In genomic region chr22:20170170-20170569, GRCh38 we compare ENCODE assay signal across 37 cellular contexts. TPM values are rescaled to one million over a fixed set of nuclear protein-coding genes. Genes with fewer than 3 reads are reported as not detected.
"Had no signal": no experiment of that assay in that cellular context is flagged by ENCODE, and none has a peak within 500 bp of the region (broad histone marks: within the 10 kb centered on the region; RNA-seq: fewer than 3 reads in every experiment).

No MANE protein-coding gene starts in this region.

- DNase-seq: activated CD4-positive, alpha-beta memory T cell treated with anti-CD3 and anti-CD28 coated beads, Interleukin-2, amount 10 ng/mL, durations not matched to agents 7 days and 5 days; activated CD4-positive, alpha-beta T cell treated with anti-CD3 and anti-CD28 coated beads for 1 hour; activated CD4-positive, alpha-beta T cell treated with anti-CD3 and anti-CD28 coated beads for 36 hours; activated CD4-positive, alpha-beta T cell treated with anti-CD3 and anti-CD28 coated beads, Interleukin-2, amount 10 ng/mL, durations not matched to agents 24 days and 14 days; activated CD4-positive, alpha-beta T cell treated with anti-CD3 and anti-CD28 coated beads, Interleukin-2, amount 50 U/mL, for 48 hours; activated CD4-positive, CD25-positive, alpha-beta regulatory T cell; activated CD8-positive, alpha-beta memory T cell treated with anti-CD3 and anti-CD28 coated beads for 24 hours; activated CD8-positive, alpha-beta memory T cell treated with anti-CD3 and anti-CD28 coated beads, Interleukin-2, amount 10 ng/mL, durations not matched to agents 7 days and 5 days; activated CD8-positive, alpha-beta memory T cell treated with anti-CD3 and anti-CD28 coated beads, Interleukin-2, amount 50 U/mL, for 48 hours; activated CD8-positive, alpha-beta T cell treated with anti-CD3 and anti-CD28 coated beads, Interleukin-2, amount 10 ng/mL, durations not matched to agents 7 days and 5 days; activated effector memory CD4-positive, alpha-beta T cell treated with anti-CD3 and anti-CD28 coated beads, Interleukin-2, amount 50 U/mL, for 16 hours; activated gamma-delta T cell treated with Interleukin-2 at 50 U/mL for 16 hours; activated naive CD4-positive, alpha-beta T cell; activated naive CD4-positive, alpha-beta T cell treated with anti-CD3 and anti-CD28 coated beads for 36 hours; activated naive CD4-positive, alpha-beta T cell treated with anti-CD3 and anti-CD28 coated beads, Interleukin-2, amount 50 U/mL, for 16 hours; activated naive CD8-positive, alpha-beta T cell treated with anti-CD3 and anti-CD28 coated beads for 36 hours; activated T-cell treated with anti-CD3 and anti-CD28 coated beads, Interleukin-2, amount 50 U/mL, for 4 hours; activated T-cell treated with anti-CD3 and anti-CD28 coated beads, Interleukin-2, amount 50 U/mL, for 72 hours; adrenal gland; amniotic stem cell; aorta; body of pancreas; brain microvascular endothelial cell; central memory CD4-positive, alpha-beta T cell; cerebellar nuclear complex; T-helper 1 cell; T-helper 2 cell; T-helper 9 cell had no signal

- H3K4me3 Mint-ChIP-seq: activated CD4-positive, alpha-beta memory T cell treated with anti-CD3 and anti-CD28 coated beads, Interleukin-2, amount 10 ng/mL, durations not matched to agents 7 days and 5 days; activated CD4-positive, alpha-beta T cell treated with anti-CD3 and anti-CD28 coated beads for 36 hours; activated CD4-positive, alpha-beta T cell treated with anti-CD3 and anti-CD28 coated beads, Interleukin-2, amount 10 ng/mL, durations not matched to agents 24 days and 14 days; activated CD8-positive, alpha-beta memory T cell treated with anti-CD3 and anti-CD28 coated beads, Interleukin-2, amount 10 ng/mL, durations not matched to agents 7 days and 5 days; activated CD8-positive, alpha-beta T cell treated with anti-CD3 and anti-CD28 coated beads, Interleukin-2, amount 10 ng/mL, durations not matched to agents 7 days and 5 days; activated naive CD4-positive, alpha-beta T cell treated with anti-CD3 and anti-CD28 coated beads for 36 hours; activated naive CD8-positive, alpha-beta T cell treated with anti-CD3 and anti-CD28 coated beads for 36 hours; activated T-cell treated with anti-CD3 and anti-CD28 coated beads, Interleukin-2, amount 50 U/mL, for 4 hours; activated T-cell treated with anti-CD3 and anti-CD28 coated beads, Interleukin-2, amount 50 U/mL, for 72 hours; activated T-helper 1 cell treated with anti-CD3 and anti-CD28 coated beads, Interleukin-12 subunit alpha, Interleukin-12 subunit beta, Interleukin-2, Interleukin-4 antibody, amounts not matched to agents 30 ng/mL and 10 ng/mL and 1 ng/mL, durations not matched to agents 14 hours and 24 hours and 36 hours; activated T-helper 17 cell treated with anti-CD3 and anti-CD28 coated beads, Interleukin-2, amount 50 U/mL, for 72 hours; T-helper 1 cell treated with Interleukin-12 subunit alpha and Interleukin-12 subunit beta and Interleukin-4 antibody, amounts not matched to agents 30 μg/mL and 1 μg/mL, for 36 hours; T-helper 2 cell treated with Interferon-gamma antibody and Interleukin-4, amounts not matched to agents 5 μg/mL and 100 μg/mL, for 36 hours had no signal

- H3K36me3 ChIP-seq: adrenal gland, brain microvascular endothelial cell, breast epithelium had no signal

- H3K27ac Mint-ChIP-seq: activated CD4-positive, alpha-beta memory T cell treated with anti-CD3 and anti-CD28 coated beads, Interleukin-2, amount 10 ng/mL, durations not matched to agents 7 days and 5 days; activated CD4-positive, alpha-beta T cell treated with anti-CD3 and anti-CD28 coated beads for 36 hours; activated CD4-positive, alpha-beta T cell treated with anti-CD3 and anti-CD28 coated beads, Interleukin-2, amount 10 ng/mL, durations not matched to agents 24 days and 14 days; activated CD8-positive, alpha-beta memory T cell treated with anti-CD3 and anti-CD28 coated beads, Interleukin-2, amount 10 ng/mL, durations not matched to agents 7 days and 5 days; activated CD8-positive, alpha-beta T cell treated with anti-CD3 and anti-CD28 coated beads, Interleukin-2, amount 10 ng/mL, durations not matched to agents 7 days and 5 days; activated naive CD4-positive, alpha-beta T cell treated with anti-CD3 and anti-CD28 coated beads for 36 hours; activated naive CD8-positive, alpha-beta T cell treated with anti-CD3 and anti-CD28 coated beads for 36 hours; activated T-cell treated with anti-CD3 and anti-CD28 coated beads, Interleukin-2, amount 50 U/mL, for 72 hours; activated T-helper 1 cell treated with anti-CD3 and anti-CD28 coated beads, Interleukin-12 subunit alpha, Interleukin-12 subunit beta, Interleukin-2, Interleukin-4 antibody, amounts not matched to agents 30 ng/mL and 10 ng/mL and 1 ng/mL, durations not matched to agents 14 hours and 24 hours and 36 hours; activated T-helper 17 cell treated with anti-CD3 and anti-CD28 coated beads, Interleukin-2, amount 50 U/mL, for 72 hours; T-helper 1 cell treated with Interleukin-12 subunit alpha and Interleukin-12 subunit beta and Interleukin-4 antibody, amounts not matched to agents 30 μg/mL and 1 μg/mL, for 36 hours; T-helper 2 cell treated with Interferon-gamma antibody and Interleukin-4, amounts not matched to agents 5 μg/mL and 100 μg/mL, for 36 hours had no signal

- H3K4me1 Mint-ChIP-seq: activated CD4-positive, alpha-beta memory T cell treated with anti-CD3 and anti-CD28 coated beads, Interleukin-2, amount 10 ng/mL, durations not matched to agents 7 days and 5 days; activated CD4-positive, alpha-beta T cell treated with anti-CD3 and anti-CD28 coated beads for 36 hours; activated CD4-positive, alpha-beta T cell treated with anti-CD3 and anti-CD28 coated beads, Interleukin-2, amount 10 ng/mL, durations not matched to agents 24 days and 14 days; activated CD8-positive, alpha-beta memory T cell treated with anti-CD3 and anti-CD28 coated beads, Interleukin-2, amount 10 ng/mL, durations not matched to agents 7 days and 5 days; activated naive CD8-positive, alpha-beta T cell treated with anti-CD3 and anti-CD28 coated beads for 36 hours; activated T-helper 17 cell treated with anti-CD3 and anti-CD28 coated beads, Interleukin-2, amount 50 U/mL, for 72 hours had no signal

- H3K36me3 Mint-ChIP-seq: activated CD8-positive, alpha-beta memory T cell treated with anti-CD3 and anti-CD28 coated beads, Interleukin-2, amount 10 ng/mL, durations not matched to agents 7 days and 5 days; activated naive CD4-positive, alpha-beta T cell treated with anti-CD3 and anti-CD28 coated beads, Interleukin-2, amount 50 U/mL, for 72 hours; activated naive CD8-positive, alpha-beta T cell treated with anti-CD3 and anti-CD28 coated beads for 36 hours had no signal

- H3K4me1 ChIP-seq: adrenal gland, body of pancreas, breast epithelium had no signal

- H3K27me3 Mint-ChIP-seq: activated CD4-positive, alpha-beta memory T cell treated with anti-CD3 and anti-CD28 coated beads, Interleukin-2, amount 10 ng/mL, durations not matched to agents 7 days and 5 days; activated CD4-positive, alpha-beta T cell treated with anti-CD3 and anti-CD28 coated beads for 36 hours; activated CD4-positive, alpha-beta T cell treated with anti-CD3 and anti-CD28 coated beads, Interleukin-2, amount 10 ng/mL, durations not matched to agents 24 days and 14 days; activated CD8-positive, alpha-beta memory T cell treated with anti-CD3 and anti-CD28 coated beads, Interleukin-2, amount 10 ng/mL, durations not matched to agents 7 days and 5 days; activated naive CD8-positive, alpha-beta T cell treated with anti-CD3 and anti-CD28 coated beads for 36 hours; activated T-helper 17 cell treated with anti-CD3 and anti-CD28 coated beads, Interleukin-2, amount 50 U/mL, for 72 hours had no signal

- ATAC-seq: activated CD4-positive, alpha-beta T cell treated with anti-CD3 and anti-CD28 coated beads for 36 hours; activated CD4-positive, CD25-positive, alpha-beta regulatory T cell treated with anti-CD3 and anti-CD28 coated beads, Interleukin-2, amount 50 U/mL, for 24 hours; activated CD8-positive, alpha-beta memory T cell treated with anti-CD3 and anti-CD28 coated beads, Interleukin-2, amount 10 ng/mL, durations not matched to agents 7 days and 5 days; activated CD8-positive, alpha-beta T cell treated with anti-CD3 and anti-CD28 coated beads, Interleukin-2, amount 10 ng/mL, durations not matched to agents 7 days and 5 days; activated naive CD4-positive, alpha-beta T cell treated with anti-CD3 and anti-CD28 coated beads, Interleukin-2, amount 50 U/mL, for 72 hours; activated T-cell treated with anti-CD3 and anti-CD28 coated beads, Interleukin-2, amount 50 U/mL, for 4 hours; activated T-cell treated with anti-CD3 and anti-CD28 coated beads, Interleukin-2, amount 50 U/mL, for 72 hours; activated T-helper 17 cell treated with anti-CD3 and anti-CD28 coated beads, Interleukin-2, amount 50 U/mL, for 72 hours; body of pancreas had no signal

- H3K9me3 ChIP-seq: adrenal gland, body of pancreas, breast epithelium had no signal

- H3K27me3 ChIP-seq: adrenal gland, body of pancreas, breast epithelium had no signal

- H3K9me3 Mint-ChIP-seq: activated CD4-positive, alpha-beta memory T cell treated with anti-CD3 and anti-CD28 coated beads, Interleukin-2, amount 10 ng/mL, durations not matched to agents 7 days and 5 days; activated CD4-positive, alpha-beta T cell treated with anti-CD3 and anti-CD28 coated beads, Interleukin-2, amount 10 ng/mL, durations not matched to agents 24 days and 14 days; activated naive CD4-positive, alpha-beta T cell treated with anti-CD3 and anti-CD28 coated beads for 36 hours; activated naive CD4-positive, alpha-beta T cell treated with anti-CD3 and anti-CD28 coated beads, Interleukin-2, amount 50 U/mL, for 72 hours; activated naive CD8-positive, alpha-beta T cell treated with anti-CD3 and anti-CD28 coated beads for 36 hours; activated T-cell treated with anti-CD3 and anti-CD28 coated beads, Interleukin-2, amount 50 U/mL, for 4 hours; activated T-cell treated with anti-CD3 and anti-CD28 coated beads, Interleukin-2, amount 50 U/mL, for 72 hours; activated T-helper 1 cell treated with anti-CD3 and anti-CD28 coated beads, Interleukin-12 subunit alpha, Interleukin-12 subunit beta, Interleukin-2, Interleukin-4 antibody, amounts not matched to agents 30 ng/mL and 10 ng/mL and 1 ng/mL, durations not matched to agents 14 hours and 24 hours and 36 hours; activated T-helper 17 cell treated with anti-CD3 and anti-CD28 coated beads, Interleukin-2, amount 50 U/mL, for 72 hours; T-helper 1 cell treated with Interleukin-12 subunit alpha and Interleukin-12 subunit beta and Interleukin-4 antibody, amounts not matched to agents 30 μg/mL and 1 μg/mL, for 36 hours; T-helper 2 cell treated with Interferon-gamma antibody and Interleukin-4, amounts not matched to agents 5 μg/mL and 100 μg/mL, for 36 hours had no signal

- H3K27ac ChIP-seq: adrenal gland, body of pancreas, brain microvascular endothelial cell, breast epithelium, VCaP had no signal

- H3K4me3 ChIP-seq: adrenal gland, body of pancreas, breast epithelium had no signal

RNA-seq across cellular contexts. Expression of gene CCDC188, which starts 19.3 kb away (rescaled TPM):
- total RNA-seq: activated CD4-positive, alpha-beta T cell treated with anti-CD3 and anti-CD28 coated beads for 36 hours; activated CD4-positive, alpha-beta T cell treated with anti-CD3 and anti-CD28 coated beads, Interleukin-2, amount 10 ng/mL, durations not matched to agents 24 days and 14 days; activated CD8-positive, alpha-beta memory T cell treated with anti-CD3 and anti-CD28 coated beads, Interleukin-2, amount 10 ng/mL, durations not matched to agents 7 days and 5 days; activated CD8-positive, alpha-beta T cell treated with anti-CD3 and anti-CD28 coated beads, Interleukin-2, amount 10 ng/mL, durations not matched to agents 7 days and 5 days; activated naive CD4-positive, alpha-beta T cell treated with anti-CD3 and anti-CD28 coated beads for 36 hours; activated naive CD4-positive, alpha-beta T cell treated with anti-CD3 and anti-CD28 coated beads, Interleukin-2, amount 50 U/mL, for 72 hours; activated naive CD8-positive, alpha-beta T cell treated with anti-CD3 and anti-CD28 coated beads for 36 hours; activated T-cell treated with anti-CD3 and anti-CD28 coated beads, Interleukin-2, amount 50 U/mL, for 4 hours; activated T-cell treated with anti-CD3 and anti-CD28 coated beads, Interleukin-2, amount 50 U/mL, for 72 hours; astrocyte; body of pancreas had no signal
- polyA plus RNA-seq: aorta had no signal
